Comparison of ENCODE assay signal across 17 cellular contexts in genomic region chr12:5624873-5625272, GRCh38.
"Had no signal": no experiment of that assay in that cellular context is flagged by ENCODE, and none has a peak within 500 bp of the region (broad histone marks: within the 10 kb centered on the region; RNA-seq: fewer than 3 reads in every experiment).

No MANE protein-coding gene starts in this region.

- H3K27me3 Mint-ChIP-seq: stimulated activated naive CD8-positive, alpha-beta T cell treated with anti-CD3 and anti-CD28 coated beads, Interleukin-15, Interleukin-2, amounts not matched to agents 100 ng/mL and 50 ng/mL, for 24 hours had no signal

- H3K4me3 ChIP-seq: smooth muscle cell, tibial artery, upper lobe of left lung, uterus had no signal

- H3K27ac Mint-ChIP-seq: immature natural killer cell; naive thymus-derived CD4-positive, alpha-beta T cell; stimulated activated effector memory CD8-positive, alpha-beta T cell treated with anti-CD3 and anti-CD28 coated beads, Interleukin-12 subunit alpha, Interleukin-12 subunit beta, amount 100 ng/mL, for 72 hours; stimulated activated naive CD8-positive, alpha-beta T cell treated with anti-CD3 and anti-CD28 coated beads, Interleukin-15, Interleukin-2, amounts not matched to agents 100 ng/mL and 50 ng/mL, for 24 hours had no signal

- H3K9me3 ChIP-seq: tibial artery, upper lobe of left lung, uterus had no signal

- H3K4me1 Mint-ChIP-seq: immature natural killer cell; naive thymus-derived CD4-positive, alpha-beta T cell; stimulated activated effector memory CD8-positive, alpha-beta T cell treated with anti-CD3 and anti-CD28 coated beads, Interleukin-12 subunit alpha, Interleukin-12 subunit beta, amount 100 ng/mL, for 72 hours had no signal

- DNase-seq: central memory CD4-positive, alpha-beta T cell; cortex of kidney; foreskin melanocyte; immature natural killer cell; kidney; left cardiac atrium; mammary epithelial cell; naive thymus-derived CD4-positive, alpha-beta T cell; right cardiac atrium; stimulated activated CD4-positive, alpha-beta T cell treated with anti-CD3 and anti-CD28 coated beads, Interleukin-2, amount 100 ng/mL, for 48 hours; stimulated activated CD8-positive, alpha-beta memory T cell treated with anti-CD3 and anti-CD28 coated beads, Interleukin-4, amount 100 ng/mL, for 48 hours; tibial artery; upper lobe of left lung; uterus had no signal

- H3K9me3 Mint-ChIP-seq: stimulated activated effector memory CD8-positive, alpha-beta T cell treated with anti-CD3 and anti-CD28 coated beads, Interleukin-12 subunit alpha, Interleukin-12 subunit beta, amount 100 ng/mL, for 72 hours; stimulated activated naive CD8-positive, alpha-beta T cell treated with anti-CD3 and anti-CD28 coated beads, Interleukin-15, Interleukin-2, amounts not matched to agents 100 ng/mL and 50 ng/mL, for 24 hours had no signal

- H3K4me1 ChIP-seq: uterus had no signal

- H3K36me3 Mint-ChIP-seq: immature natural killer cell; naive thymus-derived CD4-positive, alpha-beta T cell; stimulated activated effector memory CD8-positive, alpha-beta T cell treated with anti-CD3 and anti-CD28 coated beads, Interleukin-12 subunit alpha, Interleukin-12 subunit beta, amount 100 ng/mL, for 72 hours had no signal

- H3K4me2 ChIP-seq: smooth muscle cell had no signal

- H3K4me3 Mint-ChIP-seq: immature natural killer cell; naive thymus-derived CD4-positive, alpha-beta T cell; stimulated activated effector memory CD8-positive, alpha-beta T cell treated with anti-CD3 and anti-CD28 coated beads, Interleukin-12 subunit alpha, Interleukin-12 subunit beta, amount 100 ng/mL, for 72 hours; stimulated activated naive CD8-positive, alpha-beta T cell treated with anti-CD3 and anti-CD28 coated beads, Interleukin-15, Interleukin-2, amounts not matched to agents 100 ng/mL and 50 ng/mL, for 24 hours had no signal

- H3K36me3 ChIP-seq: tibial artery, uterus had no signal

- ATAC-seq: naive thymus-derived CD4-positive, alpha-beta T cell; stimulated activated effector memory CD8-positive, alpha-beta T cell treated with anti-CD3 and anti-CD28 coated beads, Interleukin-12 subunit alpha, Interleukin-12 subunit beta, amount 100 ng/mL, for 72 hours had no signal

- H3K27ac ChIP-seq: tibial artery, upper lobe of left lung, uterus had no signal

- H3K27me3 ChIP-seq: tibial artery, upper lobe of left lung, uterus had no signal
